15 cellular contexts compared by ENCODE assay signal in the genomic region with DNA sequence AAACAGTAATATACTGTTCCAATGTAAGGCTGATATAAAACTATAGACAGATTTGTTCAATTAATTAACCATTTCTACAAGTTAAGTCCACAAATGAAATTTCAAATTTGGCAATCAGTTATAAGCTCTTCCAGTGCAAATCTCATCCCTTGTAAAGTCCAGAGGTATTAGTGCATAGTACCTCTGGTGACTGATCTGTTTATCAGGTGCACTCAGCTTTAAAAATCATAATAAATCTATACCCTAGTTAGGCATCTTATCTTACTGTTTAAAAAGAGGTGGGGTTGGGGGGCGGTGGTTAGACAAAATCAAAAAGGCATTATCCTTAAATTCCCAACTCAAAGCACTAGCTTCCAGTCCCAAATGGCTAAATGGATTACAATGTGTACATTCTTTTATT. TPM values are rescaled to one million over a fixed set of nuclear protein-coding genes. Genes with fewer than 3 reads are reported as not detected.
A peak's percentile ranks its signal among the peaks of the same experiment; 100 is the strongest.
DNase-seq lines count a peak whose midpoint lies in the region; TF ChIP-seq lines count a peak whose summit lies in the region.
"Had no signal": no experiment of that assay in that cellular context is flagged by ENCODE, and none has a peak within 500 bp of the region (broad histone marks: within the 10 kb centered on the region; RNA-seq: fewer than 3 reads in every experiment).

No MANE protein-coding gene starts in this region.

- DNase-seq in HFFc6 = no peak
- no peak for DNase-seq in adipocyte (ENCODE audit: low read depth)
- no peak for DNase-seq in smooth muscle cell (lab: John Stamatoyannopoulos, UW; ENCODE audit: unreplicated experiment)
- no peak for DNase-seq in activated CD4-positive, alpha-beta T cell treated with anti-CD3 and anti-CD28 coated beads, Interleukin-2, amount 50 U/mL, for 4 hours
- no peak for DNase-seq in AML-193 (lab: John Stamatoyannopoulos, UW)
- DNase-seq in cortex of kidney (lab: John Stamatoyannopoulos, UW) = no peak
- DNase-seq: dorsolateral prefrontal cortex; GDM1; immature natural killer cell; nucleus accumbens; stimulated activated CD4-positive, alpha-beta T cell treated with anti-CD3 and anti-CD28 coated beads, Interleukin-12 subunit alpha, Interleukin-12 subunit beta, amount 100 ng/mL, for 4 hours; stimulated activated naive CD8-positive, alpha-beta T cell treated with anti-CD3 and anti-CD28 coated beads, Interleukin-15, amount 100 ng/mL, for 72 hours; T-helper 2 cell had no signal

- peaks cover 44% of the 10 kb centered on the region for H3K4me1 ChIP-seq in adipocyte (ENCODE audit: control insufficient read depth, insufficient read depth, low read length)
- H3K4me1 ChIP-seq in iPS-20b (ENCODE audit: insufficient read depth, low read length) = peaks cover 19% of the 10 kb centered on the region; the same call in 1 of the 2 replicates
- H3K4me1 ChIP-seq in smooth muscle cell (ENCODE audit: low read depth) = peaks cover 48% of the 10 kb centered on the region

- no peak for TF ChIP-seq CTCF in HFFc6 (IDR thresholded peaks at IDR 0.05)
- TF ChIP-seq CTCF in smooth muscle cell (IDR thresholded peaks at IDR 0.05; ENCODE audit: borderline replicate concordance, insufficient read depth, poor library complexity, severe bottlenecking) = no peak

- H3K27me3 Mint-ChIP-seq in HFFc6 (ENCODE audit: insufficient read depth) = peaks cover 3% of the 10 kb centered on the region
- H3K27me3 Mint-ChIP-seq: memory B cell; stimulated activated naive CD8-positive, alpha-beta T cell treated with anti-CD3 and anti-CD28 coated beads, Interleukin-15, amount 100 ng/mL, for 72 hours had no signal

- H3K27me3 ChIP-seq in adipocyte (replicated peaks; ENCODE audit: control insufficient read depth, insufficient read depth, low read length) = no peaks in the 10 kb centered on the region
- no peaks in the 10 kb centered on the region for H3K27me3 ChIP-seq in iPS-20b (ENCODE audit: insufficient read depth, low read length)
- H3K27me3 ChIP-seq in smooth muscle cell (ENCODE audit: low read depth) = no peaks in the 10 kb centered on the region
- H3K27me3 ChIP-seq: dorsolateral prefrontal cortex had no signal

- no peaks in the 10 kb centered on the region for H3K9me3 Mint-ChIP-seq in HFFc6
- H3K9me3 Mint-ChIP-seq: immature natural killer cell; memory B cell; stimulated activated naive CD8-positive, alpha-beta T cell treated with anti-CD3 and anti-CD28 coated beads, Interleukin-15, amount 100 ng/mL, for 72 hours had no signal

- H3K79me2 ChIP-seq in smooth muscle cell (ENCODE audit: low read depth) = peaks cover 74% of the 10 kb centered on the region

- peaks cover 23% of the 10 kb centered on the region for H3K36me3 Mint-ChIP-seq in HFFc6 (ENCODE audit: low read depth)
- H3K36me3 Mint-ChIP-seq: memory B cell had no signal

- H3K4me3 ChIP-seq in adipocyte (ENCODE audit: low read length) (peak overlapping the region; percentile 97), iPS-20b (ENCODE audit: low read length) (peak overlapping the region; percentile 95; the same call in 1 of the 2 replicates), smooth muscle cell (peak overlapping the region; percentile 72)

- peaks cover 61% of the 10 kb centered on the region for H3K4me1 Mint-ChIP-seq in HFFc6 (ENCODE audit: low read depth)

- H3K4me2 ChIP-seq in smooth muscle cell = peak overlapping the region; percentile 94

- H3K9me3 ChIP-seq in adipocyte (ENCODE audit: control insufficient read depth, low read length) (no peaks in the 10 kb centered on the region), iPS-20b (ENCODE audit: insufficient read depth, low read depth, low read length) (no peaks in the 10 kb centered on the region), smooth muscle cell (replicated peaks; ENCODE audit: low read depth) (no peaks in the 10 kb centered on the region)

- H2AFZ ChIP-seq in smooth muscle cell (ENCODE audit: low read depth) = no peak overlapping the region

- H3K9ac ChIP-seq in adipocyte (ENCODE audit: low read length) (no peak overlapping the region), iPS-20b (ENCODE audit: low read depth, low read length) (no peak overlapping the region; the same call in 1 of the 2 replicates), smooth muscle cell (ENCODE audit: low read depth) (no peak overlapping the region)

- peaks cover 64% of the 10 kb centered on the region for H4K20me1 ChIP-seq in smooth muscle cell (ENCODE audit: low read depth)

- WGBS in smooth muscle cell (ENCODE audit: low lambda C conversion rate) = 96% methylated on average over 1 of the region's 1 CpG

- H3K4me3 Mint-ChIP-seq in HFFc6 = peak overlapping the region; percentile 92; the same call in 1 of the 2 replicates
- H3K4me3 Mint-ChIP-seq: immature natural killer cell; memory B cell; stimulated activated naive CD8-positive, alpha-beta T cell treated with anti-CD3 and anti-CD28 coated beads, Interleukin-15, amount 100 ng/mL, for 72 hours had no signal

- no peaks in the 10 kb centered on the region for H3F3A ChIP-seq in smooth muscle cell (ENCODE audit: low read depth)

- H3K36me3 ChIP-seq in adipocyte (ENCODE audit: control insufficient read depth, insufficient read depth, low read length, severe bottlenecking) = no peaks in the 10 kb centered on the region
- H3K36me3 ChIP-seq in iPS-20b (ENCODE audit: insufficient read depth, low read depth, low read length) = no peaks in the 10 kb centered on the region
- H3K36me3 ChIP-seq in smooth muscle cell (ENCODE audit: low read depth) = no peaks in the 10 kb centered on the region

- no peak overlapping the region for H3K27ac Mint-ChIP-seq in HFFc6
- H3K27ac Mint-ChIP-seq: immature natural killer cell; memory B cell; stimulated activated naive CD8-positive, alpha-beta T cell treated with anti-CD3 and anti-CD28 coated beads, Interleukin-15, amount 100 ng/mL, for 72 hours had no signal

- no peak overlapping the region for H3K27ac ChIP-seq in iPS-20b (ENCODE audit: low read length)
- H3K27ac ChIP-seq in smooth muscle cell (ENCODE audit: low read depth) = no peak overlapping the region
- H3K27ac ChIP-seq: dorsolateral prefrontal cortex had no signal

RNA-seq across cellular contexts. Expression of gene FBXO30, which starts 2.9 kb away (rescaled TPM):
- 10 to 100 TPM; 12.7 to 14.9 (median 13.9) TPM for total RNA-seq in HFFc6 (2021; fragmentation: NEBNext Ultra II Directional; extraction: Animal tissue kit (Norgen Biotek cat#: 25700))
- total RNA-seq in smooth muscle cell = 8.3 and 10.3 TPM in 2 replicates
- polyA plus RNA-seq in smooth muscle cell = 3.1 and 3.6 TPM in 2 replicates
